In the genomic region with DNA sequence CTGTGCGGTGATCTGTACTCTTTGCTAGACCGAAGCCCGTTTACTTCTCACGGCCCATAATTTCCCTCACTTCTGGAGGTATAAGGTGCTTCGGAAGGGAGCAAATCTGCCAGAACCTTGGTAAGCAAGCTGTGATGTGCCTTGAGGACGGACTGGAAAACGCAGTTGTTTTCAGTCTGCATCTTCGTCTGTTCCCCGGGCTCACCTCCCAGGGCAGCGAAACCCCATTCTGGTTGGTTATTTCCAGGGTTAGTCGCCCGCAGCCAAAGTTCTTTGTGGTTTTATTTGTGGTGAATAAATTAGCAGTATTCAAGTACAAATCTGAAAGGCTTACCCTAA, we compare ENCODE assay signal across 8 cellular contexts. TPM values are rescaled to one million over a fixed set of nuclear protein-coding genes. Genes with fewer than 3 reads are reported as not detected.
DNase-seq lines count a peak whose midpoint lies in the region; ATAC-seq and TF ChIP-seq lines count a peak whose summit lies in the region.

No MANE protein-coding gene starts in this region.

- no peaks in the 10 kb centered on the region for H3K9me3 ChIP-seq in esophagus squamous epithelium

- peak overlapping the region; percentile 87 for H3K4me3 Mint-ChIP-seq in T-helper 1 cell treated with Interleukin-12 subunit alpha and Interleukin-12 subunit beta and Interleukin-4 antibody, amounts not matched to agents 30 μg/mL and 1 μg/mL, for 36 hours

- WGBS in esophagus squamous epithelium, 2 donors = 0% methylated on average over 4 of the region's 12 CpGs

- peak; percentile 9 to 16 for ATAC-seq in left cardiac atrium
- ATAC-seq in Right ventricle myocardium inferior = no peak
- ATAC-seq in HG03095 (IDR thresholded peaks at IDR 0.05; ENCODE audit: unreplicated experiment) = peak; percentile 22
- ATAC-seq in omental fat pad (ENCODE audit: low FRiP score) = peak; percentile 73
- no peak for ATAC-seq in GM19351 (IDR thresholded peaks at IDR 0.05; ENCODE audit: unreplicated experiment)

- intact Hi-C loops in left cardiac atrium (cut with DNase I) = no loop called here
- intact Hi-C loops in Right ventricle myocardium inferior (cut with DNase I) = loop anchor here (10.0 kb wide), 1 partner anchor 232 kb away; no protein-coding TSS in a partner anchor
- intact Hi-C loops in esophagus squamous epithelium (cut with DNase I) = no loop called here

- H3K4me3 ChIP-seq in esophagus squamous epithelium = peak overlapping the region; percentile 76 to 92 (median 82)

- peaks cover 0 to 22% (median 14%) of the 10 kb centered on the region in 3 donors for H3K4me1 ChIP-seq in esophagus squamous epithelium

- peaks cover 27% of the 10 kb centered on the region for H3K4me1 Mint-ChIP-seq in T-helper 1 cell treated with Interleukin-12 subunit alpha and Interleukin-12 subunit beta and Interleukin-4 antibody, amounts not matched to agents 30 μg/mL and 1 μg/mL, for 36 hours (ENCODE audit: low read depth)

- no peaks in the 10 kb centered on the region for H3K9me3 Mint-ChIP-seq in T-helper 1 cell treated with Interleukin-12 subunit alpha and Interleukin-12 subunit beta and Interleukin-4 antibody, amounts not matched to agents 30 μg/mL and 1 μg/mL, for 36 hours

- peaks cover 27% of the 10 kb centered on the region for H3K36me3 Mint-ChIP-seq in T-helper 1 cell treated with Interleukin-12 subunit alpha and Interleukin-12 subunit beta and Interleukin-4 antibody, amounts not matched to agents 30 μg/mL and 1 μg/mL, for 36 hours (ENCODE audit: low read depth)

- H3K27ac Mint-ChIP-seq in T-helper 1 cell treated with Interleukin-12 subunit alpha and Interleukin-12 subunit beta and Interleukin-4 antibody, amounts not matched to agents 30 μg/mL and 1 μg/mL, for 36 hours = peak overlapping the region; percentile 93

- H3K27ac ChIP-seq in esophagus squamous epithelium = peak overlapping the region; percentile 82 to 85 (median 83)

- TF ChIP-seq CTCF in esophagus squamous epithelium (IDR thresholded peaks at IDR 0.05) (no peak), omental fat pad (IDR thresholded peaks at IDR 0.05) (no peak)

- no peak for TF ChIP-seq POLR2A in esophagus squamous epithelium (IDR thresholded peaks at IDR 0.05)

- peaks cover 0 to 35% (median 0%) of the 10 kb centered on the region in 3 donors for H3K36me3 ChIP-seq in esophagus squamous epithelium

- DNase-seq in left cardiac atrium = no peak
- DNase-seq in Right ventricle myocardium inferior (ENCODE audit: missing footprints) = no peak
- no peak for DNase-seq in esophagus squamous epithelium (lab: John Stamatoyannopoulos, UW)
- no peak for DNase-seq in omental fat pad (ENCODE audit: low spot score)
- no peak for DNase-seq in NCI-H2029 treated with DMSO at 0.1 percent for 48 hours (lab: John Stamatoyannopoulos, UW)

- no peaks in the 10 kb centered on the region for H3K27me3 ChIP-seq in esophagus squamous epithelium

- H3K27me3 Mint-ChIP-seq in T-helper 1 cell treated with Interleukin-12 subunit alpha and Interleukin-12 subunit beta and Interleukin-4 antibody, amounts not matched to agents 30 μg/mL and 1 μg/mL, for 36 hours (ENCODE audit: low read depth) = no peaks in the 10 kb centered on the region

RNA-seq across cellular contexts. Expression of gene RAMAC, which starts 0.4 kb away (rescaled TPM):
- total RNA-seq in left cardiac atrium (10 to 100 TPM; 13.5 to 13.6 TPM), Right ventricle myocardium inferior (12.8 TPM), esophagus squamous epithelium (10 to 100 TPM; 29.1 to 31.5 (median 31.1) TPM), omental fat pad (10 to 100 TPM; 12.3 to 19.9 (median 16.4) TPM)

RNA-seq across cellular contexts. Expression of gene C15orf40, which starts 25.0 kb away (rescaled TPM):
- total RNA-seq in left cardiac atrium (10 to 100 TPM; 10.9 to 13.4 TPM), Right ventricle myocardium inferior (11.1 TPM), esophagus squamous epithelium (10 to 100 TPM in 3 of 4 donors, 1 to 10 TPM in 1; 6.1 to 31.4 (median 18.6) TPM), omental fat pad (10 to 100 TPM in 2 of 4 donors, 1 to 10 TPM in 2; 8.5 to 13.1 (median 10.3) TPM)

RNA-seq across cellular contexts. Expression of gene HOMER2, which starts 33.9 kb away (rescaled TPM):
- total RNA-seq in left cardiac atrium (10 to 100 TPM; 12.6 to 19.2 TPM), Right ventricle myocardium inferior (53.7 TPM), esophagus squamous epithelium (10 to 100 TPM; 30.9 to 59.0 (median 39.4) TPM), omental fat pad (1 to 10 TPM; 4.0 to 7.1 (median 4.7) TPM)

Comparison
In these comparisons a context has a peak if more than half of its experiments do, and no peak if none do; other contexts are left out.
1. ATAC-seq: peak in left cardiac atrium (2 of 2), HG03095 (single experiment) and omental fat pad (single experiment); none in Right ventricle myocardium inferior (single experiment) and GM19351 (single experiment).